ENCODE assay signal across 25 cellular contexts in genomic region chr18:76993573-76993972, GRCh38.
"Had no signal": no experiment of that assay in that cellular context is flagged by ENCODE, and none has a peak within 500 bp of the region (broad histone marks: within the 10 kb centered on the region; RNA-seq: fewer than 3 reads in every experiment).

No MANE protein-coding gene starts in this region.

- H3K27me3 ChIP-seq: left lung, thyroid gland had no signal

- DNase-seq: activated CD4-positive, alpha-beta memory T cell treated with anti-CD3 and anti-CD28 coated beads for 36 hours; activated CD4-positive, alpha-beta T cell treated with anti-CD3 and anti-CD28 coated beads for 48 hours; activated CD4-positive, CD25-positive, alpha-beta regulatory T cell; activated gamma-delta T cell; activated naive CD4-positive, alpha-beta T cell treated with anti-CD3 and anti-CD28 coated beads, Interleukin-2, amount 50 U/mL, for 16 hours; activated naive CD8-positive, alpha-beta T cell treated with anti-CD3 and anti-CD28 coated beads, Interleukin-2, amount 50 U/mL, for 24 hours; cerebellar nuclear complex; cortex of kidney; erythroblast; foreskin fibroblast; immature natural killer cell; kidney glomerular epithelial cell; left lung; mammary epithelial cell; midbrain; stimulated activated CD4-positive, alpha-beta T cell treated with anti-CD3 and anti-CD28 coated beads, Interleukin-2, amount 100 ng/mL, for 48 hours; stimulated activated naive CD8-positive, alpha-beta T cell treated with anti-CD3 and anti-CD28 coated beads, Interleukin-15, Interleukin-2, amounts not matched to agents 100 U/mL and 50 U/mL, for 24 hours; T1000; thyroid gland had no signal

- H3K4me1 Mint-ChIP-seq: activated naive CD8-positive, alpha-beta T cell treated with anti-CD3 and anti-CD28 coated beads, Interleukin-2, amount 50 U/mL, for 24 hours had no signal

- ATAC-seq: activated naive CD8-positive, alpha-beta T cell treated with anti-CD3 and anti-CD28 coated beads, Interleukin-2, amount 50 U/mL, for 24 hours; left lung; natural killer cell treated with Interleukin-12 subunit alpha and Interleukin-12 subunit beta and Interleukin-15 and Interleukin-18, amount 100 ng/mL, for 72 hours; right cardiac atrium; stimulated activated naive CD8-positive, alpha-beta T cell treated with anti-CD3 and anti-CD28 coated beads, Interleukin-15, Interleukin-2, amounts not matched to agents 100 U/mL and 50 U/mL, for 24 hours had no signal

- H2AFZ ChIP-seq: parathyroid adenoma had no signal

- H3K27ac ChIP-seq: left lung, parathyroid adenoma, skin epidermis, thyroid gland had no signal

- H3K27me3 Mint-ChIP-seq: activated CD4-positive, alpha-beta memory T cell treated with anti-CD3 and anti-CD28 coated beads for 36 hours; activated naive CD8-positive, alpha-beta T cell treated with anti-CD3 and anti-CD28 coated beads, Interleukin-2, amount 50 U/mL, for 24 hours; natural killer cell treated with Interleukin-12 subunit alpha and Interleukin-12 subunit beta and Interleukin-15 and Interleukin-18, amount 100 ng/mL, for 72 hours had no signal

- H3K9ac ChIP-seq: parathyroid adenoma had no signal

- H3K4me3 Mint-ChIP-seq: activated CD4-positive, alpha-beta memory T cell treated with anti-CD3 and anti-CD28 coated beads for 36 hours; activated naive CD8-positive, alpha-beta T cell treated with anti-CD3 and anti-CD28 coated beads, Interleukin-2, amount 50 U/mL, for 24 hours; activated T-helper 1 cell treated with anti-CD3 and anti-CD28 coated beads, Interleukin-12 subunit alpha, Interleukin-12 subunit beta, Interleukin-2, Interleukin-4 antibody, amounts not matched to agents 30 ng/mL and 10 ng/mL and 1 ng/mL, durations not matched to agents 14 hours and 24 hours and 36 hours; immature natural killer cell; natural killer cell treated with Interleukin-12 subunit alpha and Interleukin-12 subunit beta and Interleukin-15 and Interleukin-18, amount 100 ng/mL, for 72 hours had no signal

- H3K9me3 Mint-ChIP-seq: activated CD4-positive, alpha-beta memory T cell treated with anti-CD3 and anti-CD28 coated beads for 36 hours; activated naive CD8-positive, alpha-beta T cell treated with anti-CD3 and anti-CD28 coated beads, Interleukin-2, amount 50 U/mL, for 24 hours; activated T-helper 1 cell treated with anti-CD3 and anti-CD28 coated beads, Interleukin-12 subunit alpha, Interleukin-12 subunit beta, Interleukin-2, Interleukin-4 antibody, amounts not matched to agents 30 ng/mL and 10 ng/mL and 1 ng/mL, durations not matched to agents 14 hours and 24 hours and 36 hours; immature natural killer cell; natural killer cell treated with Interleukin-12 subunit alpha and Interleukin-12 subunit beta and Interleukin-15 and Interleukin-18, amount 100 ng/mL, for 72 hours had no signal

- FAIRE-seq: endometrium had no signal

- H3K27ac Mint-ChIP-seq: activated CD4-positive, alpha-beta memory T cell treated with anti-CD3 and anti-CD28 coated beads for 36 hours; activated naive CD8-positive, alpha-beta T cell treated with anti-CD3 and anti-CD28 coated beads, Interleukin-2, amount 50 U/mL, for 24 hours; activated T-helper 1 cell treated with anti-CD3 and anti-CD28 coated beads, Interleukin-12 subunit alpha, Interleukin-12 subunit beta, Interleukin-2, Interleukin-4 antibody, amounts not matched to agents 30 ng/mL and 10 ng/mL and 1 ng/mL, durations not matched to agents 14 hours and 24 hours and 36 hours; natural killer cell treated with Interleukin-12 subunit alpha and Interleukin-12 subunit beta and Interleukin-15 and Interleukin-18, amount 100 ng/mL, for 72 hours had no signal

- H3K36me3 ChIP-seq: left lung, thyroid gland had no signal

- H3K4me1 ChIP-seq: left lung had no signal

- H3K36me3 Mint-ChIP-seq: activated CD4-positive, alpha-beta memory T cell treated with anti-CD3 and anti-CD28 coated beads for 36 hours; natural killer cell treated with Interleukin-12 subunit alpha and Interleukin-12 subunit beta and Interleukin-15 and Interleukin-18, amount 100 ng/mL, for 72 hours had no signal

- H3K4me3 ChIP-seq: left lung, skin epidermis, thyroid gland had no signal

- H3K9me3 ChIP-seq: left lung, thyroid gland had no signal
